8 cellular contexts compared by ENCODE assay signal in the genomic region with DNA sequence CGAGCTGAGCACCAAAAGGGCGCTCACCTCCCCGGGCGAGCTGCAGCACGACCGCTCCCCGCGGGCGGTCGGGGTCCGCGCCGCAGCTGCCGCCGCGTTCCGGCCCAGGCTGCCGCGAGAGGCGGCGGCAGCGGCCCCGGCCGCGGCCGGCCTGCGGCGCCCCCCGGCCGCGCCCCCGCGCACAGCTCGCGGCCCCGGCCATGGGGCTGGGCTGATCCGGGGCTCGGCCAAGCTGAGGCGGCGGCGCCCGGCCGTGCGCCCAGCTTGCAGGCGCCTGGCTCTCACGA. TPM values are rescaled to one million over a fixed set of nuclear protein-coding genes. Genes with fewer than 3 reads are reported as not detected.
DNase-seq lines count a peak whose midpoint lies in the region; ATAC-seq and TF ChIP-seq lines count a peak whose summit lies in the region.

No MANE protein-coding gene starts in this region.

- H3K27me3 Mint-ChIP-seq in CD4-positive, CD25-positive, alpha-beta regulatory T cell, result peaks cover 5% of the 10 kb centered on the region
- no peaks in the 10 kb centered on the region for H3K27me3 Mint-ChIP-seq in central memory CD8-positive, alpha-beta T cell

- H3K79me1 ChIP-seq in IMR-90 (ENCODE audit: low read depth in 1 of 2, low read length in 2 of 2), result peaks cover 11 to 38% of the 10 kb centered on the region in 2 experiments

- peaks cover 36% of the 10 kb centered on the region for H3K4me1 ChIP-seq in CD4-positive, CD25-positive, alpha-beta regulatory T cell (ENCODE audit: control insufficient read depth, insufficient read depth, low read length, poor library complexity, severe bottlenecking)
- no peaks in the 10 kb centered on the region; the same call in 1 of the 2 replicates for H3K4me1 ChIP-seq in IMR-90 (ENCODE audit: control insufficient read depth, insufficient read depth, low read length)
- peaks cover 11 to 15% of the 10 kb centered on the region in 2 donors for H3K4me1 ChIP-seq in mucosa of rectum (ENCODE audit: control insufficient read depth in 2 of 2, insufficient read depth in 2 of 2, low read length in 2 of 2)

- no peak for TF ChIP-seq POLR2A in IMR-90 (IDR thresholded peaks at IDR 0.05; ENCODE audit: low read depth, low read length)

- peak overlapping the region; percentile 88 for H2AFZ ChIP-seq in IMR-90 (replicated peaks; ENCODE audit: low read length, poor library complexity)

- no peaks in the 10 kb centered on the region for H3K9me3 ChIP-seq in CD4-positive, CD25-positive, alpha-beta regulatory T cell (ENCODE audit: control insufficient read depth in 2 of 2, low read length in 2 of 2)
- H3K9me3 ChIP-seq in IMR-90 (ENCODE audit: control insufficient read depth, insufficient read depth, low read length) (no peaks in the 10 kb centered on the region), mucosa of rectum (ENCODE audit: control insufficient read depth in 2 of 2, low read length in 2 of 2) (no peaks in the 10 kb centered on the region)

- peak in 1 of 2 donors; percentile 10 for ATAC-seq in CD4-positive, CD25-positive, alpha-beta regulatory T cell (ENCODE audit: low read depth in 2 of 2)
- peak; percentile 27 for ATAC-seq in GM21526 (IDR thresholded peaks at IDR 0.05; ENCODE audit: low FRiP score, unreplicated experiment)
- peak; percentile 81 for ATAC-seq in IMR-90 (ENCODE audit: low read depth)
- ATAC-seq in central memory CD8-positive, alpha-beta T cell (replicated peaks; ENCODE audit: extremely low read depth, poor library complexity, severe bottlenecking), result peak; percentile 11

- H3K9ac ChIP-seq in IMR-90 (ENCODE audit: low read depth, low read length) (peak overlapping the region; percentile 72), mucosa of rectum (ENCODE audit: low read depth in 1 of 2, low read length in 2 of 2) (peak overlapping the region; percentile 81 to 86)

- H3K4me1 Mint-ChIP-seq in CD4-positive, CD25-positive, alpha-beta regulatory T cell, result peaks cover 16 to 45% (median 31%) of the 10 kb centered on the region in 4 donors
- peaks cover 18% of the 10 kb centered on the region for H3K4me1 Mint-ChIP-seq in central memory CD8-positive, alpha-beta T cell

- dilution Hi-C loops in IMR-90 (cut with HindIII; ENCODE audit: low sequenced_read_pairs, unreplicated experiment), result no loop called here

- no peaks in the 10 kb centered on the region for H4K20me1 ChIP-seq in IMR-90 (ENCODE audit: insufficient read depth, low read length)

- H3K36me3 Mint-ChIP-seq in CD4-positive, CD25-positive, alpha-beta regulatory T cell, result no peaks in the 10 kb centered on the region
- peaks cover 10% of the 10 kb centered on the region for H3K36me3 Mint-ChIP-seq in central memory CD8-positive, alpha-beta T cell (ENCODE audit: insufficient read depth)

- peak overlapping the region; percentile 95 for H3K4me2 ChIP-seq in IMR-90 (ENCODE audit: low read depth, low read length)

- peak overlapping the region; percentile 53 for H3K27ac ChIP-seq in CD4-positive, CD25-positive, alpha-beta regulatory T cell (ENCODE audit: insufficient read depth, low read length, poor library complexity, severe bottlenecking)
- peak overlapping the region; percentile 16; the same call in 1 of the 2 replicates for H3K27ac ChIP-seq in IMR-90 (ENCODE audit: insufficient read depth, low read length)
- peak overlapping the region; percentile 70 to 82 for H3K27ac ChIP-seq in mucosa of rectum (ENCODE audit: low read depth in 2 of 2, low read length in 2 of 2)

- no peak overlapping the region for H3K56ac ChIP-seq in IMR-90 (ENCODE audit: extremely low read depth, insufficient read depth, low read length)

- peak overlapping the region; percentile 44 for H2BK5ac ChIP-seq in IMR-90 (ENCODE audit: low read depth, low read length, poor library complexity, severe bottlenecking)

- no peaks in the 10 kb centered on the region for H3K36me3 ChIP-seq in CD4-positive, CD25-positive, alpha-beta regulatory T cell (ENCODE audit: control insufficient read depth, insufficient read depth, low read length)
- no peaks in the 10 kb centered on the region for H3K36me3 ChIP-seq in IMR-90 (ENCODE audit: control insufficient read depth, insufficient read depth, low read length)
- H3K36me3 ChIP-seq in mucosa of rectum (ENCODE audit: control insufficient read depth in 2 of 2, insufficient read depth in 2 of 2, low read length in 2 of 2), result no peaks in the 10 kb centered on the region

- in situ Hi-C loops in IMR-90 (cut with MboI; ENCODE audit: low sequenced_read_pairs), result no loop called here

- DNase-seq in CD4-positive, CD25-positive, alpha-beta regulatory T cell, result no peak
- no peak for DNase-seq in IMR-90
- DNase-seq in central memory CD8-positive, alpha-beta T cell (ENCODE audit: low spot score in 2 of 2), result no peak
- no peak for DNase-seq in D341Med (ENCODE audit: low spot score)
- DNase-seq in NCI-H345 (lab: John Stamatoyannopoulos, UW), result no peak
- DNase-seq in GM19240 (ENCODE audit: insufficient read length, low spot score), result no peak

- H4K5ac ChIP-seq in IMR-90 (ENCODE audit: low read depth, low read length), result no peak overlapping the region

- H2BK15ac ChIP-seq in IMR-90 (ENCODE audit: low read depth, low read length), result 0 out of 3 replicates have a peak overlapping the region, but pooled peaks have one; percentile 11

- peaks cover 2% of the 10 kb centered on the region; the same call in 1 of the 2 replicates for H3K9me1 ChIP-seq in IMR-90 (ENCODE audit: insufficient read depth, low read length)

- intact Hi-C loops in IMR-90 (cut with micrococcal nuclease), result no loop called here

- peak overlapping the region in 1 of 3 donors; percentile 88 for H3K27ac Mint-ChIP-seq in CD4-positive, CD25-positive, alpha-beta regulatory T cell
- H3K27ac Mint-ChIP-seq in central memory CD8-positive, alpha-beta T cell (ENCODE audit: low read depth), result peak overlapping the region; percentile 91

- BruUV-seq in IMR-90 (replicated peaks; lab: Mats Ljungman, UMichigan), result no TSS peak

- H2AK9ac ChIP-seq in IMR-90 (replicated peaks; ENCODE audit: low read depth, low read length, poor library complexity), result no peak overlapping the region

- TF ChIP-seq CTCF in IMR-90 (conservative IDR thresholded peaks at IDR 0.05; ENCODE audit: low read depth, low read length), result no peak

- H3K14ac ChIP-seq in IMR-90 (replicated peaks; ENCODE audit: low read depth, low read length), result peak overlapping the region; percentile 62; the same call in 1 of the 2 replicates

- H3K4me3 Mint-ChIP-seq in CD4-positive, CD25-positive, alpha-beta regulatory T cell, result peak overlapping the region; percentile 93 to 99 (median 96)
- peak overlapping the region; percentile 95 for H3K4me3 Mint-ChIP-seq in central memory CD8-positive, alpha-beta T cell

- 0% methylated on average over 16 of the region's 46 CpGs; no CpG with 5 or more reads in 1 of the 2 experiments for WGBS in IMR-90 (ENCODE audit: extremely low coverage in 2 of 2, insufficient read length in 1 of 2), 2 experiments

- no peak overlapping the region for H2AK5ac ChIP-seq in IMR-90 (ENCODE audit: low read depth, low read length)

- H3K4ac ChIP-seq in IMR-90 (ENCODE audit: low read depth, low read length), result peak overlapping the region; percentile 60; the same call in 1 of the 2 replicates

- no peak overlapping the region for H2BK120ac ChIP-seq in IMR-90 (ENCODE audit: low read depth, low read length)

- peak overlapping the region; percentile 94 for H3K4me3 ChIP-seq in CD4-positive, CD25-positive, alpha-beta regulatory T cell (ENCODE audit: low read depth, low read length)
- H3K4me3 ChIP-seq in IMR-90 (ENCODE audit: insufficient read depth, low read depth, low read length) (peak overlapping the region; percentile 82), mucosa of rectum (ENCODE audit: low read length in 2 of 2) (peak overlapping the region; percentile 74 to 88)

- TF ChIP-seq RAD21 in IMR-90 (IDR thresholded peaks at IDR 0.05; ENCODE audit: low read length), result no peak

- 0 out of 2 replicates have a peak overlapping the region, but pooled peaks have one; percentile 45 for H4K91ac ChIP-seq in IMR-90 (ENCODE audit: insufficient read depth, low read depth, low read length)

- H3K18ac ChIP-seq in IMR-90 (ENCODE audit: low read depth, low read length), result no peak overlapping the region

- H4K8ac ChIP-seq in IMR-90 (ENCODE audit: low read depth in 2 of 2, low read length in 2 of 2), result no peak overlapping the region

- POLR2A ChIA-PET in IMR-90 (lab: Charles Lee; ENCODE audit: unreplicated experiment), result interaction anchor here (1.0 kb wide), 1 partner anchor 9 kb away, joined by 16 read pairs; no protein-coding TSS in a partner anchor

- H2BK20ac ChIP-seq in IMR-90 (ENCODE audit: low read depth, low read length), result no peak overlapping the region

- CTCF ChIA-PET in IMR-90 (lab: Yijun Ruan, JAX), result interaction anchor here (0.6 to 3.2 kb wide), 16 partner anchors 9 to 865 kb away, joined by 3 to 13 read pairs (median 4); a partner anchor contains a TSS

- no peaks in the 10 kb centered on the region for H3K27me3 ChIP-seq in CD4-positive, CD25-positive, alpha-beta regulatory T cell (ENCODE audit: control insufficient read depth, insufficient read depth, low read length)
- H3K27me3 ChIP-seq in IMR-90 (ENCODE audit: control insufficient read depth, insufficient read depth, low read length) (no peaks in the 10 kb centered on the region; the same call in none of the 2 replicates), mucosa of rectum (ENCODE audit: control insufficient read depth in 2 of 2, insufficient read depth in 2 of 2, low read length in 2 of 2) (no peaks in the 10 kb centered on the region)

- H3K9me3 Mint-ChIP-seq in CD4-positive, CD25-positive, alpha-beta regulatory T cell, result no peaks in the 10 kb centered on the region
- H3K9me3 Mint-ChIP-seq in central memory CD8-positive, alpha-beta T cell, result no peaks in the 10 kb centered on the region

- H3K23ac ChIP-seq in IMR-90 (ENCODE audit: low read depth, low read length), result peak overlapping the region; percentile 63; the same call in 1 of the 2 replicates

TF ChIP-seq in IMR-90, 13 proteins besides CTCF, POLR2A, EP300 and RAD21 (continues in another document):
- TF ChIP-seq FOS (IDR thresholded peaks at IDR 0.05; ENCODE audit: low read depth, low read length) (no peak), MAFK (IDR thresholded peaks at IDR 0.05; ENCODE audit: low read depth, low read length) (no peak), MAZ (IDR thresholded peaks at IDR 0.05; ENCODE audit: borderline replicate concordance, low read depth, low read length) (no peak), BHLHE40 (IDR thresholded peaks at IDR 0.05; ENCODE audit: low read depth, low read length) (no peak)

RNA-seq across cellular contexts. Expression of a gene that starts 0.2 kb away (rescaled TPM):
- 14.3 TPM for total RNA-seq in CD4-positive, CD25-positive, alpha-beta regulatory T cell
- 1 to 10 TPM in 2 of 4 donors, under 1 TPM in 2; 0.43 to 2.0 (median 1.3) TPM for polyA plus RNA-seq in CD4-positive, CD25-positive, alpha-beta regulatory T cell
- 4.8 and 5.8 TPM in 2 replicates for total RNA-seq in IMR-90 (2012; rRNA removed)
- 1.4 and 1.7 TPM in 2 replicates for polyA plus RNA-seq in IMR-90 (2012; rRNA removed)
- polyA plus RNA-seq in IMR-90 (2012; cell fraction: cytosol; rRNA removed), result 0.26 and 0.34 TPM in 2 replicates
- 0.36 and 2.0 TPM in 2 replicates for polyA plus RNA-seq in IMR-90 (2012; cell fraction: nucleus; rRNA removed; ENCODE audit: low replicate concordance)

Comparison
In these comparisons a context has a peak if more than half of its experiments do, and no peak if none do; other contexts are left out.
1. H3K27ac ChIP-seq: peak in every context shown above with its lines; median percentile 76 in mucosa of rectum; 53 in CD4-positive, CD25-positive, alpha-beta regulatory T cell; 16 in IMR-90.